Comparison of ENCODE assay signal across 1 cellular context in genomic region chr17:18362509-18363020, GRCh38.
TF ChIP-seq lines count a peak whose summit lies in the region.

No MANE protein-coding gene starts in this region.

TF ChIP-seq in H1, 55 proteins besides CTCF, POLR2A, EP300 and RAD21:
- TF ChIP-seq NRF1 (IDR thresholded peaks at IDR 0.05; ENCODE audit: low read depth, low read length) (no peak), KDM1A (IDR thresholded peaks at IDR 0.05; ENCODE audit: borderline replicate concordance, low read length) (no peak), TAF1 (IDR thresholded peaks at IDR 0.05; ENCODE audit: low read depth, low read length) (no peak), GTF2F1 (IDR thresholded peaks at IDR 0.05; ENCODE audit: borderline replicate concordance, low read depth, low read length) (no peak), SIN3A (conservative IDR thresholded peaks at IDR 0.05 in 1 of 2, IDR thresholded peaks at IDR 0.05 in 1 of 2; ENCODE audit: low read depth in 1 of 2, low read length in 2 of 2) (no peak), CBX8 (IDR thresholded peaks at IDR 0.05; ENCODE audit: borderline replicate concordance, low read depth, low read length) (no peak), CEBPB (IDR thresholded peaks at IDR 0.05; ENCODE audit: low read depth, low read length) (no peak)
TF ChIP-seq in H1: peak in this region for 0.
